11 cellular contexts compared by ENCODE assay signal in genomic region chr5:75389430-75389829, GRCh38.
"Had no signal": no experiment of that assay in that cellular context is flagged by ENCODE, and none has a peak within 500 bp of the region (broad histone marks: within the 10 kb centered on the region; RNA-seq: fewer than 3 reads in every experiment).

No MANE protein-coding gene starts in this region.

- H3K27me3 ChIP-seq: heart left ventricle, neutrophil, upper lobe of left lung had no signal

- H3K9me3 ChIP-seq: heart left ventricle, neutrophil, upper lobe of left lung had no signal

- H3K27ac ChIP-seq: coronary artery, heart left ventricle, neutrophil, upper lobe of left lung had no signal

- H3K4me1 ChIP-seq: heart left ventricle, upper lobe of left lung had no signal

- ATAC-seq: heart left ventricle, left colon had no signal

- FAIRE-seq: frontal cortex had no signal

- DNase-seq: effector CD4-positive, alpha-beta T cell; heart left ventricle; left colon; midbrain; retina; stimulated activated naive CD4-positive, alpha-beta T cell; upper lobe of left lung had no signal

- H3K4me3 ChIP-seq: coronary artery, heart left ventricle, lung, upper lobe of left lung had no signal
